In the genomic region with DNA sequence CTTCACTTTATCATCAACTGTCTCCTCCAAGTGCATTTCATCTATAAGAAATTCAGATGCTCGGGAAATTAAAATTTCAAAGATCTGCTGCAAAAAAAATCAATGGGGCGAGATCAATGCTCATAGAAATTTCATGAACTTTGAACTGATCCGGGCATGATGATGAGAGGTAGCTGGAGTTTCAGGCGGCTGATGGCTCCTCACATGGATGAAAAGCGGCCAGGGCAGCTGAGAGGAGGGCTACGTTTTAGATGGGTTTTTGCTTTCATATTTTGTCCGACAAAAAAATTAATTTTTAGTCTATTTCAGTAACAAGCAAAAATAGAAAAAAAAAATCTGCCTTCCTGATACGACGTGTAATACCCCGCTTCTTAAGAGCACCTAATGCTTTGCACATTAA, we compare ENCODE assay signal across 36 cellular contexts.
"Had no signal": no experiment of that assay in that cellular context is flagged by ENCODE, and none has a peak within 500 bp of the region (broad histone marks: within the 10 kb centered on the region; RNA-seq: fewer than 3 reads in every experiment).

No MANE protein-coding gene starts in this region.

- H3K36me3 Mint-ChIP-seq: activated CD4-positive, alpha-beta memory T cell treated with anti-CD3 and anti-CD28 coated beads for 36 hours; activated naive CD4-positive, alpha-beta T cell treated with anti-CD3 and anti-CD28 coated beads, Interleukin-2, amount 10 ng/mL, durations not matched to agents 7 days and 5 days; activated naive CD4-positive, alpha-beta T cell treated with anti-CD3 and anti-CD28 coated beads, Interleukin-2, amount 50 U/mL, for 24 hours; activated naive CD8-positive, alpha-beta T cell; activated naive CD8-positive, alpha-beta T cell treated with anti-CD3 and anti-CD28 coated beads, Interleukin-2, amount 10 ng/mL, durations not matched to agents 7 days and 5 days had no signal

- H3K27ac ChIP-seq: ascending aorta, cardiac muscle cell, VCaP had no signal

- H3K4me1 Mint-ChIP-seq: activated B cell treated with CpG ODN at 0.5 μM for 24 hours; activated CD4-positive, alpha-beta T cell treated with anti-CD3 and anti-CD28 coated beads, Interleukin-2, amount 10 ng/mL, durations not matched to agents 24 days and 14 days; activated naive CD4-positive, alpha-beta T cell treated with anti-CD3 and anti-CD28 coated beads, Interleukin-2, amount 10 ng/mL, durations not matched to agents 7 days and 5 days; activated naive CD4-positive, alpha-beta T cell treated with anti-CD3 and anti-CD28 coated beads, Interleukin-2, amount 50 U/mL, for 24 hours; activated naive CD8-positive, alpha-beta T cell treated with anti-CD3 and anti-CD28 coated beads, Interleukin-2, amount 10 ng/mL, durations not matched to agents 7 days and 5 days; activated naive CD8-positive, alpha-beta T cell treated with anti-CD3 and anti-CD28 coated beads, Interleukin-2, amount 50 U/mL, for 24 hours; activated T-helper 17 cell treated with anti-CD3 and anti-CD28 coated beads, Interleukin-2, amount 50 U/mL, for 72 hours had no signal

- DNase-seq: activated B cell treated with CpG ODN at 0.5 μM for 24 hours; activated CD4-positive, alpha-beta memory T cell treated with anti-CD3 and anti-CD28 coated beads for 36 hours; activated CD4-positive, alpha-beta T cell treated with anti-CD3 and anti-CD28 coated beads for 4 hours; activated CD4-positive, alpha-beta T cell treated with anti-CD3 and anti-CD28 coated beads, Interleukin-2, amount 10 ng/mL, durations not matched to agents 24 days and 14 days; activated CD4-positive, alpha-beta T cell treated with anti-CD3 and anti-CD28 coated beads, Interleukin-2, amount 50 U/mL, for 1 hour; activated CD4-positive, alpha-beta T cell treated with anti-CD3 and anti-CD28 coated beads, Interleukin-2, amount 50 U/mL, for 4 hours; activated CD4-positive, CD25-positive, alpha-beta regulatory T cell treated with anti-CD3 and anti-CD28 coated beads, Interleukin-2, amount 50 U/mL, for 72 hours; activated CD8-positive, alpha-beta memory T cell treated with anti-CD3 and anti-CD28 coated beads, Interleukin-2, amount 50 U/mL, for 4 hours; activated CD8-positive, alpha-beta T cell treated with anti-CD3 and anti-CD28 coated beads for 36 hours; activated effector memory CD4-positive, alpha-beta T cell treated with anti-CD3 and anti-CD28 coated beads, Interleukin-2, amount 50 U/mL, for 16 hours; activated gamma-delta T cell treated with Interleukin-2 at 50 U/mL for 16 hours; activated naive CD4-positive, alpha-beta T cell; activated naive CD4-positive, alpha-beta T cell treated with anti-CD3 and anti-CD28 coated beads, Interleukin-2, amount 10 ng/mL, durations not matched to agents 7 days and 5 days; activated naive CD8-positive, alpha-beta T cell treated with anti-CD3 and anti-CD28 coated beads, Interleukin-2, amount 10 ng/mL, durations not matched to agents 7 days and 5 days; activated naive CD8-positive, alpha-beta T cell treated with anti-CD3 and anti-CD28 coated beads, Interleukin-2, amount 50 U/mL, for 24 hours; activated T-cell treated with anti-CD3 and anti-CD28 coated beads for 4 hours; activated T-cell treated with anti-CD3 and anti-CD28 coated beads, Interleukin-2, amount 50 U/mL, for 1 hour; activated T-cell treated with anti-CD3 and anti-CD28 coated beads, Interleukin-2, amount 50 U/mL, for 4 hours; activated T-cell treated with anti-CD3 and anti-CD28 coated beads, Interleukin-2, amount 50 U/mL, for 72 hours; amygdala; anterior cingulate cortex; T-helper 1 cell; T-helper 2 cell; T-helper 9 cell had no signal

- H3K9me3 ChIP-seq: ascending aorta had no signal

- H3K27me3 ChIP-seq: ascending aorta, cardiac muscle cell had no signal

- H3K4me3 ChIP-seq: ascending aorta, cardiac muscle cell had no signal

- H3K9me3 Mint-ChIP-seq: activated CD4-positive, alpha-beta memory T cell treated with anti-CD3 and anti-CD28 coated beads for 36 hours; activated CD4-positive, alpha-beta T cell treated with anti-CD3 and anti-CD28 coated beads, Interleukin-2, amount 10 ng/mL, durations not matched to agents 24 days and 14 days; activated naive CD4-positive, alpha-beta T cell treated with anti-CD3 and anti-CD28 coated beads, Interleukin-2, amount 50 U/mL, for 24 hours; activated naive CD8-positive, alpha-beta T cell treated with anti-CD3 and anti-CD28 coated beads, Interleukin-2, amount 10 ng/mL, durations not matched to agents 7 days and 5 days; activated naive CD8-positive, alpha-beta T cell treated with anti-CD3 and anti-CD28 coated beads, Interleukin-2, amount 50 U/mL, for 24 hours; activated T-cell treated with anti-CD3 and anti-CD28 coated beads, Interleukin-2, amount 50 U/mL, for 72 hours; activated T-helper 1 cell treated with anti-CD3 and anti-CD28 coated beads, Interleukin-12 subunit alpha, Interleukin-12 subunit beta, Interleukin-2, Interleukin-4 antibody, amounts not matched to agents 30 ng/mL and 10 ng/mL and 1 ng/mL, durations not matched to agents 14 hours and 24 hours and 36 hours; activated T-helper 17 cell treated with anti-CD3 and anti-CD28 coated beads, Interleukin-2, amount 50 U/mL, for 72 hours; T-helper 1 cell treated with Interleukin-12 subunit alpha and Interleukin-12 subunit beta and Interleukin-4 antibody, amounts not matched to agents 30 μg/mL and 1 μg/mL, for 36 hours; T-helper 2 cell treated with Interferon-gamma antibody and Interleukin-4, amounts not matched to agents 5 μg/mL and 100 μg/mL, for 36 hours had no signal

- H3K27ac Mint-ChIP-seq: activated B cell treated with CpG ODN at 0.5 μM for 24 hours; activated CD4-positive, alpha-beta memory T cell treated with anti-CD3 and anti-CD28 coated beads for 36 hours; activated CD4-positive, alpha-beta T cell treated with anti-CD3 and anti-CD28 coated beads, Interleukin-2, amount 10 ng/mL, durations not matched to agents 24 days and 14 days; activated CD8-positive, alpha-beta T cell treated with anti-CD3 and anti-CD28 coated beads for 36 hours; activated naive CD4-positive, alpha-beta T cell treated with anti-CD3 and anti-CD28 coated beads, Interleukin-2, amount 10 ng/mL, durations not matched to agents 7 days and 5 days; activated naive CD4-positive, alpha-beta T cell treated with anti-CD3 and anti-CD28 coated beads, Interleukin-2, amount 50 U/mL, for 24 hours; activated naive CD8-positive, alpha-beta T cell; activated naive CD8-positive, alpha-beta T cell treated with anti-CD3 and anti-CD28 coated beads, Interleukin-2, amount 10 ng/mL, durations not matched to agents 7 days and 5 days; activated naive CD8-positive, alpha-beta T cell treated with anti-CD3 and anti-CD28 coated beads, Interleukin-2, amount 50 U/mL, for 24 hours; activated T-cell treated with anti-CD3 and anti-CD28 coated beads, Interleukin-2, amount 50 U/mL, for 72 hours; activated T-helper 1 cell treated with anti-CD3 and anti-CD28 coated beads, Interleukin-12 subunit alpha, Interleukin-12 subunit beta, Interleukin-2, Interleukin-4 antibody, amounts not matched to agents 30 ng/mL and 10 ng/mL and 1 ng/mL, durations not matched to agents 14 hours and 24 hours and 36 hours; activated T-helper 17 cell treated with anti-CD3 and anti-CD28 coated beads, Interleukin-2, amount 50 U/mL, for 72 hours; T-helper 1 cell treated with Interleukin-12 subunit alpha and Interleukin-12 subunit beta and Interleukin-4 antibody, amounts not matched to agents 30 μg/mL and 1 μg/mL, for 36 hours; T-helper 2 cell treated with Interferon-gamma antibody and Interleukin-4, amounts not matched to agents 5 μg/mL and 100 μg/mL, for 36 hours had no signal

- H3K4me1 ChIP-seq: ascending aorta had no signal

- ATAC-seq: activated CD8-positive, alpha-beta T cell treated with anti-CD3 and anti-CD28 coated beads for 36 hours; activated naive CD8-positive, alpha-beta T cell treated with anti-CD3 and anti-CD28 coated beads, Interleukin-2, amount 50 U/mL, for 24 hours; activated T-cell treated with anti-CD3 and anti-CD28 coated beads, Interleukin-2, amount 50 U/mL, for 4 hours; activated T-cell treated with anti-CD3 and anti-CD28 coated beads, Interleukin-2, amount 50 U/mL, for 72 hours; activated T-helper 17 cell treated with anti-CD3 and anti-CD28 coated beads, Interleukin-2, amount 50 U/mL, for 72 hours had no signal

- FAIRE-seq: bronchial epithelial cell, TTC549 had no signal

- H3K4me3 Mint-ChIP-seq: activated B cell treated with CpG ODN at 0.5 μM for 24 hours; activated CD4-positive, alpha-beta memory T cell treated with anti-CD3 and anti-CD28 coated beads for 36 hours; activated CD4-positive, alpha-beta T cell treated with anti-CD3 and anti-CD28 coated beads, Interleukin-2, amount 10 ng/mL, durations not matched to agents 24 days and 14 days; activated CD8-positive, alpha-beta T cell treated with anti-CD3 and anti-CD28 coated beads for 36 hours; activated naive CD4-positive, alpha-beta T cell treated with anti-CD3 and anti-CD28 coated beads, Interleukin-2, amount 10 ng/mL, durations not matched to agents 7 days and 5 days; activated naive CD4-positive, alpha-beta T cell treated with anti-CD3 and anti-CD28 coated beads, Interleukin-2, amount 50 U/mL, for 24 hours; activated naive CD8-positive, alpha-beta T cell; activated naive CD8-positive, alpha-beta T cell treated with anti-CD3 and anti-CD28 coated beads, Interleukin-2, amount 10 ng/mL, durations not matched to agents 7 days and 5 days; activated naive CD8-positive, alpha-beta T cell treated with anti-CD3 and anti-CD28 coated beads, Interleukin-2, amount 50 U/mL, for 24 hours; activated T-cell treated with anti-CD3 and anti-CD28 coated beads, Interleukin-2, amount 50 U/mL, for 4 hours; activated T-cell treated with anti-CD3 and anti-CD28 coated beads, Interleukin-2, amount 50 U/mL, for 72 hours; activated T-helper 1 cell treated with anti-CD3 and anti-CD28 coated beads, Interleukin-12 subunit alpha, Interleukin-12 subunit beta, Interleukin-2, Interleukin-4 antibody, amounts not matched to agents 30 ng/mL and 10 ng/mL and 1 ng/mL, durations not matched to agents 14 hours and 24 hours and 36 hours; activated T-helper 17 cell treated with anti-CD3 and anti-CD28 coated beads, Interleukin-2, amount 50 U/mL, for 72 hours; brain; T-helper 1 cell treated with Interleukin-12 subunit alpha and Interleukin-12 subunit beta and Interleukin-4 antibody, amounts not matched to agents 30 μg/mL and 1 μg/mL, for 36 hours; T-helper 2 cell treated with Interferon-gamma antibody and Interleukin-4, amounts not matched to agents 5 μg/mL and 100 μg/mL, for 36 hours had no signal

- H3K27me3 Mint-ChIP-seq: activated CD8-positive, alpha-beta T cell treated with anti-CD3 and anti-CD28 coated beads for 36 hours; activated naive CD4-positive, alpha-beta T cell treated with anti-CD3 and anti-CD28 coated beads, Interleukin-2, amount 10 ng/mL, durations not matched to agents 7 days and 5 days; activated naive CD8-positive, alpha-beta T cell treated with anti-CD3 and anti-CD28 coated beads, Interleukin-2, amount 50 U/mL, for 24 hours had no signal

- H3K36me3 ChIP-seq: ascending aorta, cardiac muscle cell had no signal
